Comparison of ENCODE assay signal across 1 cellular context in the genomic region with DNA sequence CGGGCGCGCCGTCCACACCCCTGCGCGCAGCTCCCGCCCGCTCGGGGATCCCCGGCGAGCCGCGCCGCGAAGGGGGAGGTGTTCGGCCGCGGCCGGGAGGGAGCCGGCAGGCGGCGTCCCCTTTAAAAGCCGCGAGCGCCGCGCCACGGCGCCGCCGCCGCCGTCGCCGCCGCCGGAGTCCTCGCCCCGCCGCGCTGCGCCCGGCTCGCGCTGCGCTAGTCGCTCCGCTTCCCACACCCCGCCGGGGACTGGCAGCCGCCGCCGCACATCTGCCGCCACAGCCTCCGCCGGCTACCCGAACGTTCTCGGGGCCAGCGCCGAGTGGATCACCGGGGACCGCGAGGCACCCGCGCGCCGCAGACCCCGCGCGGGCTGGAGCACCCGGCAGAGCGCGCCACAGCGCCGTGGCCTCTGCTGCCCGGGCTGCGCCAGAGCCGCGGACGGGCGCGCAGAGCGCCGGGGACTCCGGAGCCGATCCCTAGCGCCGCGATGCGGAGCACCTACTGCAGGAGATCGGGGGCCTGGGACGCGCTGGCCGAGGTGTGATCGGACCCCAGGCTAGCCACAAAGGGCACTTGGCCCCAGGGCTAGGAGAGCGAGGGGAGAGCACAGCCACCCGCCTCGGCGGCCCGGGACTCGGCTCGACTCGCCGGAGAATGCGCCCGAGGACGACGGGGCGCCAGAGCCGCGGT.
TF ChIP-seq lines count a peak whose summit lies in the region.

A gene (plus strand): TSS at position 151 of the 692 bp plus-strand sequence. CDS start 2,441 bp downstream, outside the sequence.

TF ChIP-seq in GM12878, 131 proteins besides CTCF, POLR2A, EP300 and RAD21 (continued from another document):
- TF ChIP-seq, protein P1, sequence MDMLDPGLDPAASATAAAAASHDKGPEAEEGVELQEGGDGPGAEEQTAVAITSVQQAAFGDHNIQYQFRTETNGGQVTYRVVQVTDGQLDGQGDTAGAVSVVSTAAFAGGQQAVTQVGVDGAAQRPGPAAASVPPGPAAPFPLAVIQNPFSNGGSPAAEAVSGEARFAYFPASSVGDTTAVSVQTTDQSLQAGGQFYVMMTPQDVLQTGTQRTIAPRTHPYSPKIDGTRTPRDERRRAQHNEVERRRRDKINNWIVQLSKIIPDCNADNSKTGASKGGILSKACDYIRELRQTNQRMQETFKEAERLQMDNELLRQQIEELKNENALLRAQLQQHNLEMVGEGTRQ (IDR thresholded peaks at IDR 0.05; ENCODE audit: borderline replicate concordance, low read depth, low read length): no peak
- TF ChIP-seq, protein P2, sequence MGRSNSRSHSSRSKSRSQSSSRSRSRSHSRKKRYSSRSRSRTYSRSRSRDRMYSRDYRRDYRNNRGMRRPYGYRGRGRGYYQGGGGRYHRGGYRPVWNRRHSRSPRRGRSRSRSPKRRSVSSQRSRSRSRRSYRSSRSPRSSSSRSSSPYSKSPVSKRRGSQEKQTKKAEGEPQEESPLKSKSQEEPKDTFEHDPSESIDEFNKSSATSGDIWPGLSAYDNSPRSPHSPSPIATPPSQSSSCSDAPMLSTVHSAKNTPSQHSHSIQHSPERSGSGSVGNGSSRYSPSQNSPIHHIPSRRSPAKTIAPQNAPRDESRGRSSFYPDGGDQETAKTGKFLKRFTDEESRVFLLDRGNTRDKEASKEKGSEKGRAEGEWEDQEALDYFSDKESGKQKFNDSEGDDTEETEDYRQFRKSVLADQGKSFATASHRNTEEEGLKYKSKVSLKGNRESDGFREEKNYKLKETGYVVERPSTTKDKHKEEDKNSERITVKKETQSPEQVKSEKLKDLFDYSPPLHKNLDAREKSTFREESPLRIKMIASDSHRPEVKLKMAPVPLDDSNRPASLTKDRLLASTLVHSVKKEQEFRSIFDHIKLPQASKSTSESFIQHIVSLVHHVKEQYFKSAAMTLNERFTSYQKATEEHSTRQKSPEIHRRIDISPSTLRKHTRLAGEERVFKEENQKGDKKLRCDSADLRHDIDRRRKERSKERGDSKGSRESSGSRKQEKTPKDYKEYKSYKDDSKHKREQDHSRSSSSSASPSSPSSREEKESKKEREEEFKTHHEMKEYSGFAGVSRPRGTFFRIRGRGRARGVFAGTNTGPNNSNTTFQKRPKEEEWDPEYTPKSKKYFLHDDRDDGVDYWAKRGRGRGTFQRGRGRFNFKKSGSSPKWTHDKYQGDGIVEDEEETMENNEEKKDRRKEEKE (IDR thresholded peaks at IDR 0.05): no peak
- TF ChIP-seq ZNF622 (IDR thresholded peaks at IDR 0.05): no peak; the same call in 1 of the 2 replicates
- no peak for TF ChIP-seq MYC (IDR thresholded peaks at IDR 0.05; ENCODE audit: insufficient read depth, insufficient read length, insufficient replicate concordance, low read length, severe bottlenecking)
- TF ChIP-seq FOXK2 (IDR thresholded peaks at IDR 0.05): no peak
- no peak for TF ChIP-seq IKZF2 (IDR thresholded peaks at IDR 0.05)
- no peak for TF ChIP-seq BCL11A (IDR thresholded peaks at IDR 0.05; ENCODE audit: low read depth, low read length)
- no peak for TF ChIP-seq ZSCAN29 (IDR thresholded peaks at IDR 0.05)
- no peak for TF ChIP-seq YY1 (IDR thresholded peaks at IDR 0.05; ENCODE audit: low read depth, low read length)
